7 cellular contexts compared by ENCODE assay signal in genomic region chr16:67169642-67170167, GRCh38. TPM values are rescaled to one million over a fixed set of nuclear protein-coding genes. Genes with fewer than 3 reads are reported as not detected.
DNase-seq lines count a peak whose midpoint lies in the region; ATAC-seq and TF ChIP-seq lines count a peak whose summit lies in the region.

No MANE protein-coding gene starts in this region.

- no peaks in the 10 kb centered on the region for H3K36me3 ChIP-seq in ascending aorta
- no peaks in the 10 kb centered on the region for H3K36me3 ChIP-seq in iPS-20b (ENCODE audit: insufficient read depth, low read depth, low read length)

- H3K27ac ChIP-seq in ascending aorta (peak overlapping the region; percentile 91 to 93), iPS-20b (ENCODE audit: low read length) (no peak overlapping the region)

- ATAC-seq in stimulated activated effector memory CD8-positive, alpha-beta T cell treated with anti-CD3 and anti-CD28 coated beads, Interleukin-12 subunit alpha, Interleukin-12 subunit beta, amount 100 ng/mL, for 72 hours: no peak
- ATAC-seq in GM19452 (IDR thresholded peaks at IDR 0.05; ENCODE audit: unreplicated experiment): no peak

- intact Hi-C loops in ascending aorta (cut with DNase I): no loop called here

- H3K9ac ChIP-seq in iPS-20b (ENCODE audit: low read depth, low read length): no peak overlapping the region

- H3K4me1 ChIP-seq in ascending aorta (peaks cover 25 to 34% of the 10 kb centered on the region in 2 donors), iPS-20b (ENCODE audit: insufficient read depth, low read length) (peaks cover 9% of the 10 kb centered on the region)

- DNase-seq in NCI-H1105 (lab: John Stamatoyannopoulos, UW): peak; percentile 12
- no peak for DNase-seq in ascending aorta (ENCODE audit: low spot score in 2 of 2)
- DNase-seq in stimulated activated effector memory CD8-positive, alpha-beta T cell treated with anti-CD3 and anti-CD28 coated beads, Interleukin-12 subunit alpha, Interleukin-12 subunit beta, amount 100 ng/mL, for 72 hours (ENCODE audit: low spot score in 2 of 2): peak in 1 of 2 donors; percentile 72
- no peak for DNase-seq in T-helper 9 cell

- peak overlapping the region; percentile 57 to 64 for H3K4me3 ChIP-seq in ascending aorta
- peak overlapping the region; percentile 63 for H3K4me3 ChIP-seq in iPS-20b (ENCODE audit: low read length)

- peak overlapping the region; percentile 67 for H3K27ac Mint-ChIP-seq in stimulated activated effector memory CD8-positive, alpha-beta T cell treated with anti-CD3 and anti-CD28 coated beads, Interleukin-12 subunit alpha, Interleukin-12 subunit beta, amount 100 ng/mL, for 72 hours

- TF ChIP-seq CTCF in GM12873 (IDR thresholded peaks at IDR 0.05; ENCODE audit: insufficient read depth, low read depth, low read length, missing control alignments) (peak; percentile 81), ascending aorta (IDR thresholded peaks at IDR 0.05) (peak; percentile 18 to 51 (median 18))

- H3K4me3 Mint-ChIP-seq in stimulated activated effector memory CD8-positive, alpha-beta T cell treated with anti-CD3 and anti-CD28 coated beads, Interleukin-12 subunit alpha, Interleukin-12 subunit beta, amount 100 ng/mL, for 72 hours: peak overlapping the region; percentile 95

- H3K9me3 Mint-ChIP-seq in stimulated activated effector memory CD8-positive, alpha-beta T cell treated with anti-CD3 and anti-CD28 coated beads, Interleukin-12 subunit alpha, Interleukin-12 subunit beta, amount 100 ng/mL, for 72 hours: no peaks in the 10 kb centered on the region

- H3K9me3 ChIP-seq in ascending aorta: no peaks in the 10 kb centered on the region
- H3K9me3 ChIP-seq in iPS-20b (ENCODE audit: insufficient read depth, low read depth, low read length): peaks cover 4% of the 10 kb centered on the region; the same call in 1 of the 2 replicates

- peaks cover 80% of the 10 kb centered on the region for H3K4me1 Mint-ChIP-seq in stimulated activated effector memory CD8-positive, alpha-beta T cell treated with anti-CD3 and anti-CD28 coated beads, Interleukin-12 subunit alpha, Interleukin-12 subunit beta, amount 100 ng/mL, for 72 hours

- H3K36me3 Mint-ChIP-seq in stimulated activated effector memory CD8-positive, alpha-beta T cell treated with anti-CD3 and anti-CD28 coated beads, Interleukin-12 subunit alpha, Interleukin-12 subunit beta, amount 100 ng/mL, for 72 hours: peaks cover 81% of the 10 kb centered on the region

- H3K27me3 ChIP-seq in ascending aorta (no peaks in the 10 kb centered on the region), iPS-20b (ENCODE audit: insufficient read depth, low read length) (peaks cover 98% of the 10 kb centered on the region)

RNA-seq across cellular contexts. Expression of gene NOL3, which starts 0.6 kb away (rescaled TPM):
- 87.6 TPM for total RNA-seq in ascending aorta

RNA-seq across cellular contexts. Expression of gene HSF4, which starts 5.2 kb away (rescaled TPM):
- 64.9 TPM for total RNA-seq in ascending aorta

RNA-seq across cellular contexts. Expression of gene FBXL8, which starts 9.9 kb away (rescaled TPM):
- 46.1 TPM for total RNA-seq in ascending aorta

RNA-seq across cellular contexts. Expression of gene TRADD, which starts 10.0 kb away (rescaled TPM):
- 27.7 TPM for total RNA-seq in ascending aorta

RNA-seq across cellular contexts. Expression of gene MATCAP1, which starts 14.1 kb away (rescaled TPM):
- total RNA-seq in ascending aorta: 18.9 TPM
